Comparison of ENCODE assay signal across 13 cellular contexts in genomic region chr3:18345015-18345367, GRCh38.
"Had no signal": no experiment of that assay in that cellular context is flagged by ENCODE, and none has a peak within 500 bp of the region (broad histone marks: within the 10 kb centered on the region; RNA-seq: fewer than 3 reads in every experiment).

No MANE protein-coding gene starts in this region.

- H3K9me3 ChIP-seq: lower lobe of right lung, pancreas, stomach, thoracic aorta had no signal

- H3K4me3 Mint-ChIP-seq: activated naive CD4-positive, alpha-beta T cell treated with anti-CD3 and anti-CD28 coated beads, Interleukin-2, amount 50 U/mL, for 24 hours; immature natural killer cell; mesothelial cell of epicardium had no signal

- H3K27me3 ChIP-seq: hepatocyte, pancreas, stomach had no signal

- H2AFZ ChIP-seq: hepatocyte had no signal

- H3K4me3 ChIP-seq: hepatocyte, lower lobe of right lung, pancreas, stomach, thoracic aorta had no signal

- H3K27me3 Mint-ChIP-seq: activated naive CD4-positive, alpha-beta T cell treated with anti-CD3 and anti-CD28 coated beads, Interleukin-2, amount 50 U/mL, for 24 hours had no signal

- H3K27ac Mint-ChIP-seq: activated T-helper 2 cell treated with anti-CD3 and anti-CD28 coated beads, Interferon-gamma antibody, Interleukin-2, Interleukin-4, amounts not matched to agents 10 μg/mL and 5 μg/mL and 100 μg/mL, durations not matched to agents 14 hours and 24 hours and 36 hours; mesothelial cell of epicardium had no signal

- H3K9me3 Mint-ChIP-seq: activated naive CD4-positive, alpha-beta T cell treated with anti-CD3 and anti-CD28 coated beads, Interleukin-2, amount 50 U/mL, for 24 hours; activated T-helper 2 cell treated with anti-CD3 and anti-CD28 coated beads, Interferon-gamma antibody, Interleukin-2, Interleukin-4, amounts not matched to agents 10 μg/mL and 5 μg/mL and 100 μg/mL, durations not matched to agents 14 hours and 24 hours and 36 hours; immature natural killer cell; mesothelial cell of epicardium had no signal

- H3K79me2 ChIP-seq: hepatocyte had no signal

- DNase-seq: activated CD4-positive, alpha-beta T cell treated with anti-CD3 and anti-CD28 coated beads, Interleukin-2, amount 50 U/mL, for 48 hours; aorta; immature natural killer cell; lower lobe of right lung; pancreas; stimulated activated CD4-positive, alpha-beta T cell treated with anti-CD3 and anti-CD28 coated beads, Interleukin-4, amount 100 ng/mL, for 1 hour; stimulated activated CD8-positive, alpha-beta memory T cell treated with anti-CD3 and anti-CD28 coated beads, Interleukin-4, amount 100 ng/mL, for 48 hours; stomach had no signal

- H3K36me3 ChIP-seq: thoracic aorta had no signal

- H3K4me1 ChIP-seq: lower lobe of right lung, stomach had no signal

- H3K27ac ChIP-seq: hepatocyte, lower lobe of right lung, pancreas, stomach, thoracic aorta had no signal

- ATAC-seq: lower lobe of right lung, pancreas had no signal

- H3K4me2 ChIP-seq: hepatocyte had no signal
